In the genomic region with DNA sequence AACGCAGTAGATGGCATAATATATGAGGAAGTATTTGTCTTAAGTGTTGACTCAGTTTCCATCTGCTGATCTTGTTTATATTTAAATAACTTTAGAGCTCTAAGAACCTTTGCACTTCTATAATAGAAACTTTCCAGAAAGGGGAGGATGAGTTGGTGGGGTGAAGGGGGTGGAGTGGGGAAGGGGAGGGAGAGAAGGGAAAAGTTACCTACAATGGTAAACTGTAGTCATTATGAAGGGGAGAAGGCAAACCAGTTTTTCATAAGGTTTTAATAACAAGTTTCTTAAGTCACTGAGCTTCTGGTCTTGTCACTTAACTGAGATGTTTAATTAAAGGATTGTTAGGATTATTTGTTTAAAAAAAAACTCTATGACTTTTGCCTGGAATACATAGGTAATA, we compare ENCODE assay signal across 9 cellular contexts. TPM values are rescaled to one million over a fixed set of nuclear protein-coding genes. Genes with fewer than 3 reads are reported as not detected.
DNase-seq lines count a peak whose midpoint lies in the region; ATAC-seq and TF ChIP-seq lines count a peak whose summit lies in the region.
"Had no signal": no experiment of that assay in that cellular context is flagged by ENCODE, and none has a peak within 500 bp of the region (broad histone marks: within the 10 kb centered on the region; RNA-seq: fewer than 3 reads in every experiment).

No MANE protein-coding gene starts in this region.

- H3K4me3 ChIP-seq in left lung = peak overlapping the region; percentile 26 to 48

- H3K36me3 Mint-ChIP-seq in activated T-cell treated with anti-CD3 and anti-CD28 coated beads, Interleukin-2, amount 50 U/mL, for 24 hours (ENCODE audit: low read depth) = no peaks in the 10 kb centered on the region
- H3K36me3 Mint-ChIP-seq in activated naive CD4-positive, alpha-beta T cell treated with anti-CD3 and anti-CD28 coated beads, Interleukin-2, amount 50 U/mL, for 72 hours = no peaks in the 10 kb centered on the region
- no peaks in the 10 kb centered on the region for H3K36me3 Mint-ChIP-seq in type B pancreatic cell

- DNase-seq in activated T-cell treated with anti-CD3 and anti-CD28 coated beads, Interleukin-2, amount 50 U/mL, for 24 hours = no peak
- DNase-seq in activated T-cell treated with anti-CD3 and anti-CD28 coated beads for 4 hours (no peak), left lung (no peak), type B pancreatic cell (ENCODE audit: extremely low spot score, unreplicated experiment) (no peak), GF-D8 (lab: John Stamatoyannopoulos, UW) (no peak), KBM-7 (no peak), Ammon's horn (ENCODE audit: low spot score) (no peak)
- no peak for DNase-seq in activated naive CD4-positive, alpha-beta T cell treated with anti-CD3 and anti-CD28 coated beads, Interleukin-2, amount 50 U/mL, for 72 hours (ENCODE audit: low spot score in 2 of 2)
- DNase-seq: NCI-H82 had no signal

- no peaks in the 10 kb centered on the region for H3K9me3 ChIP-seq in left lung

- ATAC-seq in activated naive CD4-positive, alpha-beta T cell treated with anti-CD3 and anti-CD28 coated beads, Interleukin-2, amount 50 U/mL, for 72 hours = peak; percentile 31 to 48
- peak; percentile 73 for ATAC-seq in left lung

- H3K36me3 ChIP-seq in left lung = no peaks in the 10 kb centered on the region

- H3K27me3 Mint-ChIP-seq in activated T-cell treated with anti-CD3 and anti-CD28 coated beads, Interleukin-2, amount 50 U/mL, for 24 hours = no peaks in the 10 kb centered on the region
- H3K27me3 Mint-ChIP-seq in type B pancreatic cell = no peaks in the 10 kb centered on the region

- peaks cover 0 to 41% of the 10 kb centered on the region in 2 donors for H3K4me1 ChIP-seq in left lung

- peak overlapping the region; percentile 79 for H3K4me3 Mint-ChIP-seq in activated T-cell treated with anti-CD3 and anti-CD28 coated beads, Interleukin-2, amount 50 U/mL, for 24 hours
- H3K4me3 Mint-ChIP-seq in type B pancreatic cell = peak overlapping the region; percentile 85

- H3K27ac Mint-ChIP-seq in activated T-cell treated with anti-CD3 and anti-CD28 coated beads, Interleukin-2, amount 50 U/mL, for 24 hours = peak overlapping the region; percentile 92
- H3K27ac Mint-ChIP-seq in activated naive CD4-positive, alpha-beta T cell treated with anti-CD3 and anti-CD28 coated beads, Interleukin-2, amount 50 U/mL, for 72 hours = peak overlapping the region; percentile 95 to 96
- H3K27ac Mint-ChIP-seq in type B pancreatic cell = peak overlapping the region; percentile 94

- H3K27ac ChIP-seq in left lung = peak overlapping the region; percentile 72 to 94

- no peak for TF ChIP-seq CTCF in left lung (IDR thresholded peaks at IDR 0.05)
- no peak for TF ChIP-seq CTCF in type B pancreatic cell (conservative IDR thresholded peaks at IDR 0.05)

- intact Hi-C loops in left lung (cut with DNase I) = no loop called here

- in situ Hi-C loops in KBM-7 (cut with MboI; ENCODE audit: low pct_unique_long_range_greater_than_20kb, low sequenced_read_pairs) = no loop called here

- H3K27me3 ChIP-seq in left lung = no peaks in the 10 kb centered on the region

- no peaks in the 10 kb centered on the region for H3K9me3 Mint-ChIP-seq in activated T-cell treated with anti-CD3 and anti-CD28 coated beads, Interleukin-2, amount 50 U/mL, for 24 hours
- peaks cover 0 to 4% of the 10 kb centered on the region in 2 donors for H3K9me3 Mint-ChIP-seq in activated naive CD4-positive, alpha-beta T cell treated with anti-CD3 and anti-CD28 coated beads, Interleukin-2, amount 50 U/mL, for 72 hours
- H3K9me3 Mint-ChIP-seq in type B pancreatic cell = no peaks in the 10 kb centered on the region

- peaks cover 29% of the 10 kb centered on the region for H3K4me1 Mint-ChIP-seq in activated T-cell treated with anti-CD3 and anti-CD28 coated beads, Interleukin-2, amount 50 U/mL, for 24 hours (ENCODE audit: low read depth)
- H3K4me1 Mint-ChIP-seq in type B pancreatic cell (ENCODE audit: unreplicated experiment) = peaks cover 12% of the 10 kb centered on the region

RNA-seq across cellular contexts. Expression of a gene that starts 0.3 kb away (rescaled TPM):
- 10 to 100 TPM; 32.7 to 65.8 TPM for total RNA-seq in activated naive CD4-positive, alpha-beta T cell treated with anti-CD3 and anti-CD28 coated beads, Interleukin-2, amount 50 U/mL, for 72 hours
- total RNA-seq in left lung (10 to 100 TPM; 21.3 to 38.5 TPM), type B pancreatic cell (ENCODE audit: low replicate concordance) (6.7 and 9.5 TPM in 2 replicates)

RNA-seq across cellular contexts. Expression of a gene that starts 11.8 kb away (rescaled TPM):
- 10 to 100 TPM; 34.3 to 62.9 TPM for total RNA-seq in activated naive CD4-positive, alpha-beta T cell treated with anti-CD3 and anti-CD28 coated beads, Interleukin-2, amount 50 U/mL, for 72 hours
- total RNA-seq in left lung = 10 to 100 TPM; 12.7 to 18.8 TPM
- 13.7 and 15.6 TPM in 2 replicates for total RNA-seq in type B pancreatic cell (ENCODE audit: low replicate concordance)
